In the genomic region with DNA sequence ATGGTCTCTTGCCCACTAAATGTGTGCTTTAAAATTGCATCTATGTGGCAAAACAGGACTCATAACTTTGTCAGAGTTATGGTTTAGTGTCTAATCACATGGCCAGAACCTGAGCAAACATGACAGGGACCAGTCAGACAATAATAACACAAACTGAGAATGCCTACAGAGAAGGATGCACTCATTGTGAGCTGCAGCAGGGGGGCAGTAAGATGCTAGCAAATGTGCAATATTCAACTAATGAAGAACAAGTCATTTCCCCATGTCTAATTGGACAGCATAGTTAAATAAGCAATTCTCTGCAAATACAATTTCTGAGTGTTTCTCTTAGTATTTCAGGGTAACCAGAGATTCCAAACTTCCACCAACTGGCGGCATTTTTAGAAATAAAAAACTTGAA, we compare ENCODE assay signal across 8 cellular contexts. TPM values are rescaled to one million over a fixed set of nuclear protein-coding genes. Genes with fewer than 3 reads are reported as not detected.
DNase-seq lines count a peak whose midpoint lies in the region; ATAC-seq and TF ChIP-seq lines count a peak whose summit lies in the region.
"Had no signal": no experiment of that assay in that cellular context is flagged by ENCODE, and none has a peak within 500 bp of the region (broad histone marks: within the 10 kb centered on the region; RNA-seq: fewer than 3 reads in every experiment).

No MANE protein-coding gene starts in this region.

- TF ChIP-seq CTCF in DOHH2 (IDR thresholded peaks at IDR 0.05; ENCODE audit: low read depth, low read length, poor library complexity, severe bottlenecking) = peak; percentile 40
- TF ChIP-seq CTCF in HFF-Myc (IDR thresholded peaks at IDR 0.05; ENCODE audit: low read depth, low read length, missing control alignments) = peak; percentile 51
- TF ChIP-seq CTCF in WTC11 (IDR thresholded peaks at IDR 0.05) = no peak
- TF ChIP-seq CTCF in coronary artery (IDR thresholded peaks at IDR 0.05) = no peak

- H3F3A ChIP-seq in DOHH2 (ENCODE audit: control insufficient read depth, insufficient read depth) = no peaks in the 10 kb centered on the region

- no peaks in the 10 kb centered on the region for H3K36me3 ChIP-seq in DOHH2 (ENCODE audit: control insufficient read depth, low read length)

- H3K4me3 ChIP-seq in DOHH2 (ENCODE audit: low read length) (no peak overlapping the region), HFF-Myc (replicated peaks; ENCODE audit: low read depth, low read length) (no peak overlapping the region), coronary artery (no peak overlapping the region)

- no peak overlapping the region for H3K4me3 Mint-ChIP-seq in WTC11

- POLR2A ChIA-PET in WTC11 (lab: Charles Lee) = no interaction called here

- no peaks in the 10 kb centered on the region for H3K9me2 ChIP-seq in DOHH2 (replicated peaks; ENCODE audit: control insufficient read depth, low read length)

- H3K4me1 Mint-ChIP-seq in WTC11 = peaks cover 12% of the 10 kb centered on the region

- H3K36me3 Mint-ChIP-seq in WTC11 = no peaks in the 10 kb centered on the region

- DNase-seq in HFF-Myc (ENCODE audit: extremely low read depth, low read depth) (no peak), WTC11 (ENCODE audit: low spot score) (no peak), myocyte (ENCODE audit: low read depth) (peak; percentile 27), mesenteric fat pad (ENCODE audit: low spot score) (no peak), coronary artery (ENCODE audit: low spot score) (no peak), occipital lobe (lab: John Stamatoyannopoulos, UW) (no peak)
- DNase-seq: central memory CD4-positive, alpha-beta T cell had no signal

- no peak overlapping the region for H3K4me2 ChIP-seq in DOHH2 (ENCODE audit: low read length)

- H3K9me3 Mint-ChIP-seq in WTC11 = no peaks in the 10 kb centered on the region

- H3K27me3 ChIP-seq in DOHH2 (ENCODE audit: control insufficient read depth, low read length) = no peaks in the 10 kb centered on the region

- no peaks in the 10 kb centered on the region for H3K79me2 ChIP-seq in DOHH2 (ENCODE audit: control insufficient read depth, low read length)

- no peak overlapping the region for H3K27ac ChIP-seq in DOHH2 (ENCODE audit: low read depth, low read length)
- H3K27ac ChIP-seq in coronary artery = no peak overlapping the region

- no peaks in the 10 kb centered on the region for H3K27me3 Mint-ChIP-seq in WTC11 (ENCODE audit: low read depth)

- no peaks in the 10 kb centered on the region for H3K9me3 ChIP-seq in DOHH2 (ENCODE audit: control insufficient read depth, insufficient read depth, low read length)

- ATAC-seq in WTC11 = no peak

- H4K20me1 ChIP-seq in DOHH2 (ENCODE audit: control insufficient read depth, insufficient read depth, low read depth, low read length) = no peaks in the 10 kb centered on the region

- no peaks in the 10 kb centered on the region for H3K4me1 ChIP-seq in DOHH2 (ENCODE audit: control insufficient read depth, low read length)

- H3K27ac Mint-ChIP-seq in WTC11 = peak overlapping the region; percentile 79

- CTCF ChIA-PET in WTC11 (lab: Charles Lee) = interaction anchor here (0.6 to 1.7 kb wide), 9 partner anchors 17 to 1121 kb away, joined by 3 to 7 read pairs (median 3); no protein-coding TSS in a partner anchor

TF ChIP-seq in WTC11, 78 proteins besides CTCF, POLR2A, EP300 and RAD21:
- TF ChIP-seq TP53 (CRISPR knock-in tag; IDR thresholded peaks at IDR 0.05) (no peak), EMX1 (CRISPR knock-in tag; IDR thresholded peaks at IDR 0.05) (no peak)

RNA-seq across cellular contexts. Expression of a gene that starts 30.8 kb away (rescaled TPM):
- total RNA-seq in WTC11 (2021) (0.52 to 0.78 TPM (median 0.71 TPM) in 3 replicates), myocyte (not detected in 2 replicates), mesenteric fat pad (not detected), occipital lobe (0.78 TPM)
- not detected for polyA plus RNA-seq in myocyte (2012)

Comparison
In these comparisons a context has a peak if more than half of its experiments do, and no peak if none do; other contexts are left out.
1. CTCF ChIP-seq: peak in DOHH2 (single experiment) and HFF-Myc (single experiment); none in WTC11 (single experiment) and coronary artery (single experiment).